ENCODE assay signal across 10 cellular contexts in the genomic region with DNA sequence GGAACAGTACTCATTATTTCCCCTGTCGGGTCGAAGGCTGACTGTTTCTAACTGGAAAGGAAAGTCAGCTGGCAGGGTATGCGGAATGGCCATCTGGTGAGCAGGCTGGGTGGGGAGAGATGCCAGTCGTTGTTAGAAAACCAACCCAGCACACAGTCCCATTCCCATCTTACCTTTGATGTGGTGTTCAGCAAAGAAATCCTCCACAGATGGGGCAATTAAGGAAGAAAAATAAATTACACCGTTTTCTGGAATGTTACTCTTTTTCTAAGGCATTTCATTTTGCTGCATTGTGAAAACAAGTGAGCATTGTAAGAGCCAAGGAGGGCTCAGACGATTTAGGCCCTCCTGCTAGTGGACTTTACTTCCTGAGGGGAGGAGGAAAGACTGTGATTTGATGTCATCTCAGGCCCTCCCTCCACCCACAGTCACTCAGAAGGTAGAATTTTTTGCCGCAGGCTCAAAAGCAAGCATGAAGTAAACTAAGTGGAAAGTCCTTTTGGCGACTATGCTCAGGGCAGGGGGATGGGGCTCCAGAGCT. TPM values are rescaled to one million over a fixed set of nuclear protein-coding genes. Genes with fewer than 3 reads are reported as not detected.
DNase-seq lines count a peak whose midpoint lies in the region; ATAC-seq lines count a peak whose summit lies in the region.
"Had no signal": no experiment of that assay in that cellular context is flagged by ENCODE, and none has a peak within 500 bp of the region (broad histone marks: within the 10 kb centered on the region; RNA-seq: fewer than 3 reads in every experiment).

A gene (minus strand): TSS at position 335 of the 541 bp plus-strand sequence. CDS start 1,703 bp downstream, outside the sequence.

- no peak within 1 kb of the TSS for H2AFZ ChIP-seq in mesenchymal stem cell (ENCODE audit: low read depth, low read length)

- H3K18ac ChIP-seq in mesenchymal stem cell (ENCODE audit: low read depth in 1 of 2, low read length in 2 of 2) = no peak within 1 kb of the TSS

- no peaks in the 10 kb centered on the region for H3K36me3 ChIP-seq in ectodermal cell (ENCODE audit: control insufficient read depth, insufficient read depth, low read length)
- peaks cover 0 to 32% of the 10 kb centered on the region in 2 experiments for H3K36me3 ChIP-seq in mesenchymal stem cell (ENCODE audit: control insufficient read depth in 1 of 2, insufficient read depth in 2 of 2, low read depth in 1 of 2, low read length in 2 of 2)
- H3K36me3 ChIP-seq in urinary bladder (ENCODE audit: insufficient read depth) = no peaks in the 10 kb centered on the region

- H3K79me1 ChIP-seq in mesenchymal stem cell (replicated peaks; ENCODE audit: low read length, poor library complexity, severe bottlenecking) = peaks cover 8% of the 10 kb centered on the region

- H3K9ac ChIP-seq in mesenchymal stem cell (ENCODE audit: low read length) = peak within 1 kb of the TSS; percentile 87

- H3K4me3 Mint-ChIP-seq in T-cell = no peak within 1 kb of the TSS

- H3K27me3 Mint-ChIP-seq in T-cell = no peaks in the 10 kb centered on the region

- H3K9me3 Mint-ChIP-seq in T-cell = no peaks in the 10 kb centered on the region

- H3K27me3 ChIP-seq in ectodermal cell (ENCODE audit: control insufficient read depth, insufficient read depth, low read length, poor library complexity, severe bottlenecking) = no peaks in the 10 kb centered on the region
- no peaks in the 10 kb centered on the region for H3K27me3 ChIP-seq in mesenchymal stem cell (ENCODE audit: control insufficient read depth in 1 of 2, insufficient read depth in 1 of 2, low read length in 2 of 2)

- POLR2A ChIA-PET in T-cell (lab: Charles Lee) = no interaction called here

- CTCF ChIA-PET in T-cell (lab: Charles Lee) = no interaction called here

- H3K23ac ChIP-seq in mesenchymal stem cell (ENCODE audit: low read length in 2 of 2) = no peak within 1 kb of the TSS

- H3K4me1 ChIP-seq in ectodermal cell (ENCODE audit: control insufficient read depth, insufficient read depth, low read length) (peaks cover 8% of the 10 kb centered on the region), mesenchymal stem cell (ENCODE audit: control insufficient read depth, insufficient read depth, low read depth, low read length) (peaks cover 6% of the 10 kb centered on the region), urinary bladder (ENCODE audit: insufficient read depth) (no peaks in the 10 kb centered on the region)

- H3K4me3 ChIP-seq in ectodermal cell (ENCODE audit: insufficient read depth, low read depth, low read length) (no peak within 1 kb of the TSS), mesenchymal stem cell (ENCODE audit: insufficient read depth in 1 of 2, low read depth in 1 of 2, low read length in 2 of 2) (peak within 1 kb of the TSS; percentile 39 to 69), urinary bladder (ENCODE audit: low read depth, low read length) (peak within 1 kb of the TSS; percentile 2)

- H3K4me2 ChIP-seq in mesenchymal stem cell (ENCODE audit: low read length, poor library complexity, severe bottlenecking) = peak within 1 kb of the TSS; percentile 78

- WGBS in ectodermal cell, 2 experiments = 37 to 47% methylated on average over 8 of the region's 8 CpGs
- whole genome bisulfite sequencing in mesenchymal stem cell = 57% methylated on average over 5 of the region's 8 CpGs
- 24% methylated on average over 8 of the region's 8 CpGs for WGBS in urinary bladder

- H3K27ac ChIP-seq in ectodermal cell (ENCODE audit: insufficient read depth, low read depth, low read length, poor library complexity, severe bottlenecking) (peak within 1 kb of the TSS; percentile 67), mesenchymal stem cell (ENCODE audit: low read length, poor library complexity, severe bottlenecking) (peak within 1 kb of the TSS; percentile 90), urinary bladder (ENCODE audit: low read depth) (no peak within 1 kb of the TSS)

- H3K4ac ChIP-seq in mesenchymal stem cell (ENCODE audit: low read depth in 1 of 2, low read length in 2 of 2) = no peak within 1 kb of the TSS

- DNase-seq in NCI-H2171 (lab: John Stamatoyannopoulos, UW) = peak; percentile 10
- peak; percentile 58 for DNase-seq in mesenchymal stem cell
- DNase-seq in T-cell = no peak
- no peak for DNase-seq in stimulated activated CD4-positive, alpha-beta T cell treated with anti-CD3 and anti-CD28 coated beads, Interleukin-1b, Interleukin-23, amount 100 ng/mL, for 48 hours
- DNase-seq: central memory CD4-positive, alpha-beta T cell had no signal

- peaks cover 19% of the 10 kb centered on the region for H3K36me3 Mint-ChIP-seq in T-cell

- H3K27ac Mint-ChIP-seq in T-cell = no peak within 1 kb of the TSS

- H3K4me1 Mint-ChIP-seq in T-cell = peaks cover 0 to 4% (median 0%) of the 10 kb centered on the region in 3 donors

- peak within 1 kb of the TSS; percentile 90 for H4K8ac ChIP-seq in mesenchymal stem cell (ENCODE audit: low read length)

- H2AK5ac ChIP-seq in mesenchymal stem cell (ENCODE audit: low read length, severe bottlenecking) = peak within 1 kb of the TSS; percentile 3

- no peak within 1 kb of the TSS for H2BK120ac ChIP-seq in mesenchymal stem cell (ENCODE audit: low read depth, low read length)

- H3K9me3 ChIP-seq in ectodermal cell (ENCODE audit: control insufficient read depth, low read length) (no peaks in the 10 kb centered on the region), mesenchymal stem cell (ENCODE audit: control insufficient read depth, low read length) (no peaks in the 10 kb centered on the region)

- ATAC-seq in T-cell (replicated peaks in 1 of 4) (no peak), GM21786 (IDR thresholded peaks at IDR 0.05; ENCODE audit: unreplicated experiment) (no peak), HG02623 (IDR thresholded peaks at IDR 0.05; ENCODE audit: unreplicated experiment) (no peak)
- ATAC-seq: Panc1 had no signal

- H2BK15ac ChIP-seq in mesenchymal stem cell (ENCODE audit: low read depth, poor library complexity, severe bottlenecking) = no peak within 1 kb of the TSS

- H3K14ac ChIP-seq in mesenchymal stem cell (ENCODE audit: low read length in 2 of 2) = no peak within 1 kb of the TSS

- no peak within 1 kb of the TSS for H4K91ac ChIP-seq in mesenchymal stem cell (ENCODE audit: low read length)

- H2BK12ac ChIP-seq in mesenchymal stem cell (ENCODE audit: low read length in 2 of 2) = peak within 1 kb of the TSS in 1 of 2 experiments; percentile 10

- no peak within 1 kb of the TSS for H2BK5ac ChIP-seq in mesenchymal stem cell (ENCODE audit: low read depth, low read length, poor library complexity, severe bottlenecking)

RNA-seq across cellular contexts. Expression of the gene that starts here (rescaled TPM):
- polyA plus RNA-seq in ectodermal cell (2013, experiment 1 of 4) = 3.1 TPM
- polyA plus RNA-seq in ectodermal cell (2013, experiment 2 of 4) = 3.5 TPM
- 2.2 TPM for polyA plus RNA-seq in ectodermal cell (2013, experiment 3 of 4)
- 2.8 TPM for polyA plus RNA-seq in ectodermal cell (2013, experiment 4 of 4)
- 11.9 TPM for polyA plus RNA-seq in mesenchymal stem cell (2013, experiment 1 of 2)
- polyA plus RNA-seq in mesenchymal stem cell (2013, experiment 2 of 2) = 12.4 TPM
- 15.4 TPM for total RNA-seq in urinary bladder
- polyA plus RNA-seq in urinary bladder = 3.6 TPM
- total RNA-seq in T-cell = under 1 TPM; 0.23 to 0.70 (median 0.35) TPM

Comparison
In these comparisons a context has a peak if more than half of its experiments do, and no peak if none do; other contexts are left out.
1. DNase-seq: peak in NCI-H2171 (single experiment) and mesenchymal stem cell (single experiment); none in T-cell (0 of 34) and stimulated activated CD4-positive, alpha-beta T cell treated with anti-CD3 and anti-CD28 coated beads, Interleukin-1b, Interleukin-23, amount 100 ng/mL, for 48 hours (single experiment).